ENCODE assay signal across 8 cellular contexts in the genomic region with DNA sequence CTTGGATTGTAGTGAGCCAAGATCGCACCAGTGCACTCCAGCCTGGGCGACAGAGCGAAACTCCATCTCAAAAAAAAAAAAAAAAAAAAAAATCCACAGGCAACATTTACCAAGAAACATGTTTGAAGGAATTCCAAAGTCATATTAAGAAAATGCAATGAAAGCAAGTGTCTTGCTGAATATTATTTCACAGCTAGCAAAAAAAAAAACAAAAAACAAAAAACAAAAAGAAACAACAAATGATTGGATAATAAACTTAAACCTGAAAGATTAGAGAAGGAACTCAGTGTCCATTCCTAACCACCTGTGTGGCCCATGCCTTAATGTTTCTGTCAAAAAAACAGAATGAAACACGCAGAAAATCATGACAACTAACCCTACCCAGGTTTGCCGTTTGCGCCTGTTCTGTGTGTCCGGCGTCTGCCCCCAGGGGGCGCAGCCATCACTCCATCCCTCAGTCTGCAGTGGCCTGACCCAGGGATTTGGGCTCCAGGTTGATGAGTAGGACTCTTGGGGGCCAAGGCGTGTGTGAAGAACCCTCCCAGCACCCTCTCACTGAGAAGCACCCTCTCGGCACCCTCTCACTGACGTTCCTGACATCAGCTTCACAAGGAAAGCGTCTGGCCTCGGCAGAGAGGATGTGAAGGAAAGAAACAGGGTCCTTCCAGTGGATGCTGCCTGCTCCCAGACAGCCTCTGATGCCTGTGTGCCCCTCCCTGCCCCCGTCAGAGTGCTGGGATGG. TPM values are rescaled to one million over a fixed set of nuclear protein-coding genes. Genes with fewer than 3 reads are reported as not detected.
DNase-seq lines count a peak whose midpoint lies in the region; ATAC-seq, FAIRE-seq and TF ChIP-seq lines count a peak whose summit lies in the region.

No MANE protein-coding gene starts in this region.

- intact Hi-C loops in head of caudate nucleus (cut with DNase I) = no loop called here

- no peaks in the 10 kb centered on the region for H3K36me3 ChIP-seq in RWPE2 (ENCODE audit: low read depth)
- no peaks in the 10 kb centered on the region for H3K36me3 ChIP-seq in small intestine (ENCODE audit: control insufficient read depth in 2 of 2, insufficient read depth in 2 of 2, low read length in 2 of 2)

- DNase-seq in COLO668 (lab: John Stamatoyannopoulos, UW; ENCODE audit: unreplicated experiment) = peak; percentile 60
- DNase-seq in RWPE2 (ENCODE audit: low spot score) = no peak
- peak; percentile 67 for DNase-seq in activated gamma-delta T cell treated with anti-CD3 and anti-CD28 coated beads, Interleukin-2, amount 50 U/mL, for 16 hours (ENCODE audit: low read depth)
- peak in 40 of 42 donors; percentile 26 to 83 (median 62) for DNase-seq in head of caudate nucleus
- DNase-seq in small intestine = peak; percentile 59
- DNase-seq in hippocampal formation (lab: John Stamatoyannopoulos, UW) = no peak

- no peak overlapping the region for H3K27ac ChIP-seq in RWPE2 (ENCODE audit: poor library complexity, severe bottlenecking)
- no peak overlapping the region for H3K27ac ChIP-seq in small intestine (ENCODE audit: low read depth in 1 of 2, low read length in 1 of 2)

- TF ChIP-seq CTCF in RWPE2 (IDR thresholded peaks at IDR 0.05; ENCODE audit: poor library complexity, severe bottlenecking) = peak; percentile 76

- no peaks in the 10 kb centered on the region for H3K9me3 ChIP-seq in RWPE2 (ENCODE audit: severe bottlenecking)
- no peaks in the 10 kb centered on the region for H3K9me3 ChIP-seq in small intestine (ENCODE audit: control insufficient read depth, low read depth)

- ATAC-seq in HG02798 (IDR thresholded peaks at IDR 0.05; ENCODE audit: poor library complexity, unreplicated experiment) (peak; percentile 56), RWPE2 (ENCODE audit: low read depth) (peak; percentile 41; the same call in 1 of the 3 replicates), HG03469 (IDR thresholded peaks at IDR 0.05; ENCODE audit: unreplicated experiment) (no peak)

- peaks cover 2% of the 10 kb centered on the region for H3K27me3 ChIP-seq in RWPE2 (ENCODE audit: insufficient read depth, poor library complexity, severe bottlenecking)
- peaks cover 0 to 2% of the 10 kb centered on the region in 2 donors for H3K27me3 ChIP-seq in small intestine (ENCODE audit: control insufficient read depth in 2 of 2, insufficient read depth in 2 of 2, low read length in 2 of 2)

- no peak for FAIRE-seq in small intestine (lab: Jason Lieb, UNC)

- WGBS in small intestine, 3 donors = 26 to 39% (median 34%) methylated on average over 15 of the region's 15 CpGs

- H3K4me1 ChIP-seq in RWPE2 (ENCODE audit: insufficient read depth, poor library complexity, severe bottlenecking) (no peaks in the 10 kb centered on the region), small intestine (ENCODE audit: control insufficient read depth in 2 of 2, insufficient read depth in 1 of 2, low read depth in 1 of 2, low read length in 1 of 2) (peaks cover 0 to 3% of the 10 kb centered on the region in 2 donors)

- no peak overlapping the region for H3K4me3 ChIP-seq in RWPE2 (ENCODE audit: severe bottlenecking)
- H3K4me3 ChIP-seq in small intestine (ENCODE audit: low read depth in 1 of 2, low read length in 2 of 2) = no peak overlapping the region

RNA-seq across cellular contexts. Expression of a gene that starts 19.2 kb away (rescaled TPM):
- polyA plus RNA-seq in small intestine = 100 to 1,000 TPM; 116 to 128 (median 128) TPM

RNA-seq across cellular contexts. Expression of a gene that starts 28.0 kb away (rescaled TPM):
- 10 to 100 TPM in 2 of 3 donors, 1 to 10 TPM in 1; 4.5 to 16.4 (median 15.4) TPM for polyA plus RNA-seq in small intestine

RNA-seq across cellular contexts. Expression of a gene that starts 47.1 kb away (rescaled TPM):
- 10 to 100 TPM; 10.7 to 31.5 (median 30.0) TPM for polyA plus RNA-seq in small intestine

Comparison
In these comparisons a context has a peak if more than half of its experiments do, and no peak if none do; other contexts are left out.
1. DNase-seq: peak in COLO668 (single experiment), activated gamma-delta T cell treated with anti-CD3 and anti-CD28 coated beads, Interleukin-2, amount 50 U/mL, for 16 hours (single experiment), head of caudate nucleus (40 of 42) and small intestine (single experiment); none in RWPE2 (single experiment) and hippocampal formation (0 of 2).